In the genomic region with DNA sequence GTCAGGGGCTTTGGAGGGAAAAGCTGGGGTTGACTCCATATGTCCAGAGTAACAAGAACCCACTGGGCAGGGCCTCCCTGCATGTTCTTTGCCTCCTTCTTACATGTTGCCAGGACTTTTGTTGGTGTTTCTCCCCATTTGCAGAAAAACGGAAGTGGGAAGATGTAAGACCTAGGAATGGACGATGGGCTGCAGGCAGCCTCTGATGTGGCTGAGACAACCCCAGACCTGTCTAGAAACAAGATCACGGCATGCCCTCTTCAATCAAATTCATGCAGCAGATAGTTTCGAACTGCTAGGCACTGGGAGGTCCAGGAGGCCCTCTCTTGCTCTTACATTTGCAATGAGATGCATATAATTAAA, we compare ENCODE assay signal across 23 cellular contexts. TPM values are rescaled to one million over a fixed set of nuclear protein-coding genes. Genes with fewer than 3 reads are reported as not detected.
"Had no signal": no experiment of that assay in that cellular context is flagged by ENCODE, and none has a peak within 500 bp of the region (broad histone marks: within the 10 kb centered on the region; RNA-seq: fewer than 3 reads in every experiment).

No MANE protein-coding gene starts in this region.

- H3K27ac ChIP-seq: body of pancreas, parathyroid adenoma, tibial nerve had no signal

- H3K9me3 Mint-ChIP-seq: activated CD4-positive, alpha-beta memory T cell treated with anti-CD3 and anti-CD28 coated beads, Interleukin-2, amount 10 ng/mL, durations not matched to agents 7 days and 5 days; activated CD4-positive, alpha-beta T cell treated with anti-CD3 and anti-CD28 coated beads, Interleukin-2, amount 10 ng/mL, durations not matched to agents 24 days and 14 days; activated naive CD8-positive, alpha-beta T cell treated with anti-CD3 and anti-CD28 coated beads, Interleukin-2, amount 50 U/mL, for 24 hours; activated T-helper 1 cell treated with anti-CD3 and anti-CD28 coated beads, Interleukin-12 subunit alpha, Interleukin-12 subunit beta, Interleukin-2, Interleukin-4 antibody, amounts not matched to agents 30 ng/mL and 10 ng/mL and 1 ng/mL, durations not matched to agents 14 hours and 24 hours and 36 hours; dendritic cell treated with granulocyte-macrophage colony-stimulating factor and Interleukin-4, amounts not matched to agents 40 ng/mL and 50 ng/mL, for 4 days; natural killer cell treated with Interleukin-12 subunit alpha and Interleukin-12 subunit beta and Interleukin-15 and Interleukin-18, amount 100 ng/mL, for 72 hours; stimulated activated effector memory CD8-positive, alpha-beta T cell treated with anti-CD3 and anti-CD28 coated beads, Interleukin-12 subunit alpha, Interleukin-12 subunit beta, amount 100 ng/mL, for 72 hours; stimulated activated naive CD8-positive, alpha-beta T cell treated with anti-CD3 and anti-CD28 coated beads, Interleukin-15, amount 100 ng/mL, for 72 hours had no signal

- DNase-seq: activated CD4-positive, alpha-beta memory T cell treated with anti-CD3 and anti-CD28 coated beads, Interleukin-2, amount 10 ng/mL, durations not matched to agents 7 days and 5 days; activated CD4-positive, alpha-beta T cell treated with anti-CD3 and anti-CD28 coated beads, Interleukin-2, amount 10 ng/mL, durations not matched to agents 24 days and 14 days; activated gamma-delta T cell; activated naive CD4-positive, alpha-beta T cell treated with anti-CD3 and anti-CD28 coated beads, Interleukin-2, amount 50 U/mL, for 16 hours; activated naive CD8-positive, alpha-beta T cell treated with anti-CD3 and anti-CD28 coated beads, Interleukin-2, amount 50 U/mL, for 24 hours; body of pancreas; effector CD4-positive, alpha-beta T cell; foreskin melanocyte; glutamatergic neuron; left ventricle myocardium superior; small intestine; stimulated activated CD4-positive, alpha-beta T cell treated with anti-CD3 and anti-CD28 coated beads, Interleukin-2, amount 100 ng/mL, for 24 hours; stimulated activated naive CD8-positive, alpha-beta T cell treated with anti-CD3 and anti-CD28 coated beads, Interleukin-15, amount 100 ng/mL, for 72 hours; T-helper 1 cell had no signal

- H3K36me3 ChIP-seq: tibial nerve had no signal

- H3K27ac Mint-ChIP-seq: activated CD4-positive, alpha-beta memory T cell treated with anti-CD3 and anti-CD28 coated beads, Interleukin-2, amount 10 ng/mL, durations not matched to agents 7 days and 5 days; activated CD4-positive, alpha-beta T cell treated with anti-CD3 and anti-CD28 coated beads, Interleukin-2, amount 10 ng/mL, durations not matched to agents 24 days and 14 days; activated naive CD8-positive, alpha-beta T cell treated with anti-CD3 and anti-CD28 coated beads, Interleukin-2, amount 50 U/mL, for 24 hours; activated T-helper 1 cell treated with anti-CD3 and anti-CD28 coated beads, Interleukin-12 subunit alpha, Interleukin-12 subunit beta, Interleukin-2, Interleukin-4 antibody, amounts not matched to agents 30 ng/mL and 10 ng/mL and 1 ng/mL, durations not matched to agents 14 hours and 24 hours and 36 hours; dendritic cell treated with granulocyte-macrophage colony-stimulating factor and Interleukin-4, amounts not matched to agents 40 ng/mL and 50 ng/mL, for 4 days; natural killer cell treated with Interleukin-12 subunit alpha and Interleukin-12 subunit beta and Interleukin-15 and Interleukin-18, amount 100 ng/mL, for 72 hours; stimulated activated effector memory CD8-positive, alpha-beta T cell treated with anti-CD3 and anti-CD28 coated beads, Interleukin-12 subunit alpha, Interleukin-12 subunit beta, amount 100 ng/mL, for 72 hours; stimulated activated naive CD8-positive, alpha-beta T cell treated with anti-CD3 and anti-CD28 coated beads, Interleukin-15, amount 100 ng/mL, for 72 hours had no signal

- ATAC-seq: activated CD4-positive, CD25-positive, alpha-beta regulatory T cell treated with anti-CD3 and anti-CD28 coated beads, Interleukin-2, amount 50 U/mL, for 24 hours; activated naive CD8-positive, alpha-beta T cell treated with anti-CD3 and anti-CD28 coated beads, Interleukin-2, amount 50 U/mL, for 24 hours; body of pancreas; sciatic nerve; stimulated activated effector memory CD8-positive, alpha-beta T cell treated with anti-CD3 and anti-CD28 coated beads, Interleukin-12 subunit alpha, Interleukin-12 subunit beta, amount 100 ng/mL, for 72 hours; stimulated activated naive CD8-positive, alpha-beta T cell treated with anti-CD3 and anti-CD28 coated beads, Interleukin-15, amount 100 ng/mL, for 72 hours had no signal

- H3K79me2 ChIP-seq: parathyroid adenoma had no signal

- H2AFZ ChIP-seq: parathyroid adenoma had no signal

- H3K4me3 Mint-ChIP-seq: activated CD4-positive, alpha-beta memory T cell treated with anti-CD3 and anti-CD28 coated beads, Interleukin-2, amount 10 ng/mL, durations not matched to agents 7 days and 5 days; activated CD4-positive, alpha-beta T cell treated with anti-CD3 and anti-CD28 coated beads, Interleukin-2, amount 10 ng/mL, durations not matched to agents 24 days and 14 days; activated naive CD8-positive, alpha-beta T cell treated with anti-CD3 and anti-CD28 coated beads, Interleukin-2, amount 50 U/mL, for 24 hours; activated T-helper 1 cell treated with anti-CD3 and anti-CD28 coated beads, Interleukin-12 subunit alpha, Interleukin-12 subunit beta, Interleukin-2, Interleukin-4 antibody, amounts not matched to agents 30 ng/mL and 10 ng/mL and 1 ng/mL, durations not matched to agents 14 hours and 24 hours and 36 hours; dendritic cell treated with granulocyte-macrophage colony-stimulating factor and Interleukin-4, amounts not matched to agents 40 ng/mL and 50 ng/mL, for 4 days; natural killer cell treated with Interleukin-12 subunit alpha and Interleukin-12 subunit beta and Interleukin-15 and Interleukin-18, amount 100 ng/mL, for 72 hours; stimulated activated effector memory CD8-positive, alpha-beta T cell treated with anti-CD3 and anti-CD28 coated beads, Interleukin-12 subunit alpha, Interleukin-12 subunit beta, amount 100 ng/mL, for 72 hours; stimulated activated naive CD8-positive, alpha-beta T cell treated with anti-CD3 and anti-CD28 coated beads, Interleukin-15, amount 100 ng/mL, for 72 hours had no signal

- H3K4me3 ChIP-seq: body of pancreas, tibial nerve had no signal

- H3K4me1 Mint-ChIP-seq: activated naive CD8-positive, alpha-beta T cell treated with anti-CD3 and anti-CD28 coated beads, Interleukin-2, amount 50 U/mL, for 24 hours; stimulated activated effector memory CD8-positive, alpha-beta T cell treated with anti-CD3 and anti-CD28 coated beads, Interleukin-12 subunit alpha, Interleukin-12 subunit beta, amount 100 ng/mL, for 72 hours had no signal

- H3K9ac ChIP-seq: parathyroid adenoma had no signal

- FAIRE-seq: endometrium, small intestine had no signal

- H3K36me3 Mint-ChIP-seq: natural killer cell treated with Interleukin-12 subunit alpha and Interleukin-12 subunit beta and Interleukin-15 and Interleukin-18, amount 100 ng/mL, for 72 hours; stimulated activated effector memory CD8-positive, alpha-beta T cell treated with anti-CD3 and anti-CD28 coated beads, Interleukin-12 subunit alpha, Interleukin-12 subunit beta, amount 100 ng/mL, for 72 hours had no signal

- H3K9me3 ChIP-seq: body of pancreas, tibial nerve had no signal

RNA-seq across cellular contexts. Expression of gene FAM43B, which starts 3.4 kb away (rescaled TPM):
- total RNA-seq: activated CD4-positive, alpha-beta memory T cell treated with anti-CD3 and anti-CD28 coated beads, Interleukin-2, amount 10 ng/mL, durations not matched to agents 7 days and 5 days; activated CD4-positive, alpha-beta T cell treated with anti-CD3 and anti-CD28 coated beads, Interleukin-2, amount 10 ng/mL, durations not matched to agents 24 days and 14 days; activated T-helper 1 cell treated with anti-CD3 and anti-CD28 coated beads, Interleukin-12 subunit alpha, Interleukin-12 subunit beta, Interleukin-2, Interleukin-4 antibody, amounts not matched to agents 30 ng/mL and 10 ng/mL and 1 ng/mL, durations not matched to agents 14 hours and 24 hours and 36 hours; natural killer cell treated with Interleukin-12 subunit alpha and Interleukin-12 subunit beta and Interleukin-15 and Interleukin-18, amount 100 ng/mL, for 72 hours had no signal

RNA-seq across cellular contexts. Expression of gene CDA, which starts 33.2 kb away (rescaled TPM):
- total RNA-seq: activated CD4-positive, alpha-beta memory T cell treated with anti-CD3 and anti-CD28 coated beads, Interleukin-2, amount 10 ng/mL, durations not matched to agents 7 days and 5 days; activated CD4-positive, alpha-beta T cell treated with anti-CD3 and anti-CD28 coated beads, Interleukin-2, amount 10 ng/mL, durations not matched to agents 24 days and 14 days; activated T-helper 1 cell treated with anti-CD3 and anti-CD28 coated beads, Interleukin-12 subunit alpha, Interleukin-12 subunit beta, Interleukin-2, Interleukin-4 antibody, amounts not matched to agents 30 ng/mL and 10 ng/mL and 1 ng/mL, durations not matched to agents 14 hours and 24 hours and 36 hours; body of pancreas; natural killer cell treated with Interleukin-12 subunit alpha and Interleukin-12 subunit beta and Interleukin-15 and Interleukin-18, amount 100 ng/mL, for 72 hours had no signal
